Comparison of ENCODE assay signal across 2 cellular contexts in the genomic region with DNA sequence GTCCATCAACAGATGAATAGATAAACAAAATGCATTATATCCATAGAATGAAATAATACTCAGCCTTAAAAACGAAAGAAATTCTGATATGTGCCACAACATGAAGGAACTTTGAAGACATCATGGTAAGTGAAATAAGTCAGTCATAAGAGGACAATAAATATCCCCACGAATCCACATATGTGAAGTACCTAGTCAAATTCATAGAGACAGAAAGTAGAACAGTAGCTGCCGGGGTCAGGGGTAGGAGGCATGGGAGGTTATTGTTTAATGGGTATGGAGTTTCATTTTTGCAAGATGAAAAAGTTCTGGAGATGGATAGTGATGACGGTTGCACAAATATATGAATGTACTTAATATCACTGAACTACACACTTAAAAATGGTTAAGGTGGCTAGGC.
TF ChIP-seq lines count a peak whose summit lies in the region.

No MANE protein-coding gene starts in this region.

TF ChIP-seq in SK-N-SH, 30 proteins besides CTCF, POLR2A, EP300 and RAD21:
- TF ChIP-seq MXI1 (IDR thresholded peaks at IDR 0.05; ENCODE audit: low read depth, low read length): no peak
- no peak for TF ChIP-seq FOXM1 (IDR thresholded peaks at IDR 0.05; ENCODE audit: low read depth)
- no peak for TF ChIP-seq TEAD4 (IDR thresholded peaks at IDR 0.05; ENCODE audit: borderline replicate concordance, insufficient read depth)
- TF ChIP-seq NFIC (IDR thresholded peaks at IDR 0.05; ENCODE audit: borderline replicate concordance): no peak
- no peak for TF ChIP-seq RFX5 (IDR thresholded peaks at IDR 0.05; ENCODE audit: low read length)
- TF ChIP-seq, protein P1, sequence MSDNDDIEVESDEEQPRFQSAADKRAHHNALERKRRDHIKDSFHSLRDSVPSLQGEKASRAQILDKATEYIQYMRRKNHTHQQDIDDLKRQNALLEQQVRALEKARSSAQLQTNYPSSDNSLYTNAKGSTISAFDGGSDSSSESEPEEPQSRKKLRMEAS (IDR thresholded peaks at IDR 0.05; ENCODE audit: low read depth): no peak
- no peak for TF ChIP-seq GATA2 (CRISPR knock-in tag; IDR thresholded peaks at IDR 0.05)
- TF ChIP-seq, protein P2, sequence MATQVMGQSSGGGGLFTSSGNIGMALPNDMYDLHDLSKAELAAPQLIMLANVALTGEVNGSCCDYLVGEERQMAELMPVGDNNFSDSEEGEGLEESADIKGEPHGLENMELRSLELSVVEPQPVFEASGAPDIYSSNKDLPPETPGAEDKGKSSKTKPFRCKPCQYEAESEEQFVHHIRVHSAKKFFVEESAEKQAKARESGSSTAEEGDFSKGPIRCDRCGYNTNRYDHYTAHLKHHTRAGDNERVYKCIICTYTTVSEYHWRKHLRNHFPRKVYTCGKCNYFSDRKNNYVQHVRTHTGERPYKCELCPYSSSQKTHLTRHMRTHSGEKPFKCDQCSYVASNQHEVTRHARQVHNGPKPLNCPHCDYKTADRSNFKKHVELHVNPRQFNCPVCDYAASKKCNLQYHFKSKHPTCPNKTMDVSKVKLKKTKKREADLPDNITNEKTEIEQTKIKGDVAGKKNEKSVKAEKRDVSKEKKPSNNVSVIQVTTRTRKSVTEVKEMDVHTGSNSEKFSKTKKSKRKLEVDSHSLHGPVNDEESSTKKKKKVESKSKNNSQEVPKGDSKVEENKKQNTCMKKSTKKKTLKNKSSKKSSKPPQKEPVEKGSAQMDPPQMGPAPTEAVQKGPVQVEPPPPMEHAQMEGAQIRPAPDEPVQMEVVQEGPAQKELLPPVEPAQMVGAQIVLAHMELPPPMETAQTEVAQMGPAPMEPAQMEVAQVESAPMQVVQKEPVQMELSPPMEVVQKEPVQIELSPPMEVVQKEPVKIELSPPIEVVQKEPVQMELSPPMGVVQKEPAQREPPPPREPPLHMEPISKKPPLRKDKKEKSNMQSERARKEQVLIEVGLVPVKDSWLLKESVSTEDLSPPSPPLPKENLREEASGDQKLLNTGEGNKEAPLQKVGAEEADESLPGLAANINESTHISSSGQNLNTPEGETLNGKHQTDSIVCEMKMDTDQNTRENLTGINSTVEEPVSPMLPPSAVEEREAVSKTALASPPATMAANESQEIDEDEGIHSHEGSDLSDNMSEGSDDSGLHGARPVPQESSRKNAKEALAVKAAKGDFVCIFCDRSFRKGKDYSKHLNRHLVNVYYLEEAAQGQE (IDR thresholded peaks at IDR 0.05; ENCODE audit: low read depth, low read length): no peak
- no peak for TF ChIP-seq NRF1 (IDR thresholded peaks at IDR 0.05; ENCODE audit: low read depth, low read length)
- no peak for TF ChIP-seq TAF1 (IDR thresholded peaks at IDR 0.05; ENCODE audit: borderline replicate concordance, low read depth, low read length)
- no peak for TF ChIP-seq GABPA (IDR thresholded peaks at IDR 0.05; ENCODE audit: low read depth)
- TF ChIP-seq, protein P3, sequence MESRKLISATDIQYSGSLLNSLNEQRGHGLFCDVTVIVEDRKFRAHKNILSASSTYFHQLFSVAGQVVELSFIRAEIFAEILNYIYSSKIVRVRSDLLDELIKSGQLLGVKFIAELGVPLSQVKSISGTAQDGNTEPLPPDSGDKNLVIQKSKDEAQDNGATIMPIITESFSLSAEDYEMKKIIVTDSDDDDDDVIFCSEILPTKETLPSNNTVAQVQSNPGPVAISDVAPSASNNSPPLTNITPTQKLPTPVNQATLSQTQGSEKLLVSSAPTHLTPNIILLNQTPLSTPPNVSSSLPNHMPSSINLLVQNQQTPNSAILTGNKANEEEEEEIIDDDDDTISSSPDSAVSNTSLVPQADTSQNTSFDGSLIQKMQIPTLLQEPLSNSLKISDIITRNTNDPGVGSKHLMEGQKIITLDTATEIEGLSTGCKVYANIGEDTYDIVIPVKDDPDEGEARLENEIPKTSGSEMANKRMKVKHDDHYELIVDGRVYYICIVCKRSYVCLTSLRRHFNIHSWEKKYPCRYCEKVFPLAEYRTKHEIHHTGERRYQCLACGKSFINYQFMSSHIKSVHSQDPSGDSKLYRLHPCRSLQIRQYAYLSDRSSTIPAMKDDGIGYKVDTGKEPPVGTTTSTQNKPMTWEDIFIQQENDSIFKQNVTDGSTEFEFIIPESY (IDR thresholded peaks at IDR 0.05; ENCODE audit: borderline replicate concordance, low read depth): no peak
- TF ChIP-seq, protein P4, sequence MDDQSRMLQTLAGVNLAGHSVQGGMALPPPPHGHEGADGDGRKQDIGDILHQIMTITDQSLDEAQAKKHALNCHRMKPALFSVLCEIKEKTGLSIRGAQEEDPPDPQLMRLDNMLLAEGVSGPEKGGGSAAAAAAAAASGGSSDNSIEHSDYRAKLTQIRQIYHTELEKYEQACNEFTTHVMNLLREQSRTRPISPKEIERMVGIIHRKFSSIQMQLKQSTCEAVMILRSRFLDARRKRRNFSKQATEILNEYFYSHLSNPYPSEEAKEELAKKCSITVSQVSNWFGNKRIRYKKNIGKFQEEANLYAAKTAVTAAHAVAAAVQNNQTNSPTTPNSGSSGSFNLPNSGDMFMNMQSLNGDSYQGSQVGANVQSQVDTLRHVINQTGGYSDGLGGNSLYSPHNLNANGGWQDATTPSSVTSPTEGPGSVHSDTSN (IDR thresholded peaks at IDR 0.05): no peak
- no peak for TF ChIP-seq RXRA (IDR thresholded peaks at IDR 0.05; ENCODE audit: borderline replicate concordance, low read depth)
- TF ChIP-seq, protein P5, sequence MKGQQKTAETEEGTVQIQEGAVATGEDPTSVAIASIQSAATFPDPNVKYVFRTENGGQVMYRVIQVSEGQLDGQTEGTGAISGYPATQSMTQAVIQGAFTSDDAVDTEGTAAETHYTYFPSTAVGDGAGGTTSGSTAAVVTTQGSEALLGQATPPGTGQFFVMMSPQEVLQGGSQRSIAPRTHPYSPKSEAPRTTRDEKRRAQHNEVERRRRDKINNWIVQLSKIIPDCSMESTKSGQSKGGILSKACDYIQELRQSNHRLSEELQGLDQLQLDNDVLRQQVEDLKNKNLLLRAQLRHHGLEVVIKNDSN (IDR thresholded peaks at IDR 0.05; ENCODE audit: borderline replicate concordance, low read depth): no peak
- no peak for TF ChIP-seq JUND (IDR thresholded peaks at IDR 0.05)
- TF ChIP-seq SIN3A (IDR thresholded peaks at IDR 0.05; ENCODE audit: borderline replicate concordance, low read depth, low read length): no peak
- TF ChIP-seq POLR2AphosphoS5 (IDR thresholded peaks at IDR 0.05; ENCODE audit: low read depth, low read length): no peak
- TF ChIP-seq, protein P6, sequence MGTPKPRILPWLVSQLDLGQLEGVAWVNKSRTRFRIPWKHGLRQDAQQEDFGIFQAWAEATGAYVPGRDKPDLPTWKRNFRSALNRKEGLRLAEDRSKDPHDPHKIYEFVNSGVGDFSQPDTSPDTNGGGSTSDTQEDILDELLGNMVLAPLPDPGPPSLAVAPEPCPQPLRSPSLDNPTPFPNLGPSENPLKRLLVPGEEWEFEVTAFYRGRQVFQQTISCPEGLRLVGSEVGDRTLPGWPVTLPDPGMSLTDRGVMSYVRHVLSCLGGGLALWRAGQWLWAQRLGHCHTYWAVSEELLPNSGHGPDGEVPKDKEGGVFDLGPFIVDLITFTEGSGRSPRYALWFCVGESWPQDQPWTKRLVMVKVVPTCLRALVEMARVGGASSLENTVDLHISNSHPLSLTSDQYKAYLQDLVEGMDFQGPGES (IDR thresholded peaks at IDR 0.05; ENCODE audit: low read depth, low read length): no peak
- TF ChIP-seq SMC3 (IDR thresholded peaks at IDR 0.05; ENCODE audit: low read depth, low read length): no peak
TF ChIP-seq in SK-N-SH: peak in this region for 0.

TF ChIP-seq in SK-N-SH treated with all-trans-retinoic acid at 6 μM for 48 hours, 23 proteins besides CTCF, POLR2A, EP300 and RAD21:
- TF ChIP-seq ZNF70 (CRISPR knock-in tag; IDR thresholded peaks at IDR 0.05): no peak
- no peak for TF ChIP-seq ZNF565 (CRISPR knock-in tag; conservative IDR thresholded peaks at IDR 0.05; ENCODE audit: low read depth)
- TF ChIP-seq ARNTL (CRISPR knock-in tag; IDR thresholded peaks at IDR 0.05; ENCODE audit: borderline replicate concordance, low read depth): no peak
- TF ChIP-seq OSR1 (CRISPR knock-in tag; IDR thresholded peaks at IDR 0.05): no peak
- no peak for TF ChIP-seq ZFP30 (CRISPR knock-in tag; IDR thresholded peaks at IDR 0.05)
- TF ChIP-seq, protein P7, sequence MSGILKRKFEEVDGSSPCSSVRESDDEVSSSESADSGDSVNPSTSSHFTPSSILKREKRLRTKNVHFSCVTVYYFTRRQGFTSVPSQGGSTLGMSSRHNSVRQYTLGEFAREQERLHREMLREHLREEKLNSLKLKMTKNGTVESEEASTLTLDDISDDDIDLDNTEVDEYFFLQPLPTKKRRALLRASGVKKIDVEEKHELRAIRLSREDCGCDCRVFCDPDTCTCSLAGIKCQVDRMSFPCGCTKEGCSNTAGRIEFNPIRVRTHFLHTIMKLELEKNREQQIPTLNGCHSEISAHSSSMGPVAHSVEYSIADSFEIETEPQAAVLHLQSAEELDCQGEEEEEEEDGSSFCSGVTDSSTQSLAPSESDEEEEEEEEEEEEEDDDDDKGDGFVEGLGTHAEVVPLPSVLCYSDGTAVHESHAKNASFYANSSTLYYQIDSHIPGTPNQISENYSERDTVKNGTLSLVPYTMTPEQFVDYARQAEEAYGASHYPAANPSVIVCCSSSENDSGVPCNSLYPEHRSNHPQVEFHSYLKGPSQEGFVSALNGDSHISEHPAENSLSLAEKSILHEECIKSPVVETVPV (CRISPR knock-in tag; IDR thresholded peaks at IDR 0.05): no peak
- TF ChIP-seq, protein P8, sequence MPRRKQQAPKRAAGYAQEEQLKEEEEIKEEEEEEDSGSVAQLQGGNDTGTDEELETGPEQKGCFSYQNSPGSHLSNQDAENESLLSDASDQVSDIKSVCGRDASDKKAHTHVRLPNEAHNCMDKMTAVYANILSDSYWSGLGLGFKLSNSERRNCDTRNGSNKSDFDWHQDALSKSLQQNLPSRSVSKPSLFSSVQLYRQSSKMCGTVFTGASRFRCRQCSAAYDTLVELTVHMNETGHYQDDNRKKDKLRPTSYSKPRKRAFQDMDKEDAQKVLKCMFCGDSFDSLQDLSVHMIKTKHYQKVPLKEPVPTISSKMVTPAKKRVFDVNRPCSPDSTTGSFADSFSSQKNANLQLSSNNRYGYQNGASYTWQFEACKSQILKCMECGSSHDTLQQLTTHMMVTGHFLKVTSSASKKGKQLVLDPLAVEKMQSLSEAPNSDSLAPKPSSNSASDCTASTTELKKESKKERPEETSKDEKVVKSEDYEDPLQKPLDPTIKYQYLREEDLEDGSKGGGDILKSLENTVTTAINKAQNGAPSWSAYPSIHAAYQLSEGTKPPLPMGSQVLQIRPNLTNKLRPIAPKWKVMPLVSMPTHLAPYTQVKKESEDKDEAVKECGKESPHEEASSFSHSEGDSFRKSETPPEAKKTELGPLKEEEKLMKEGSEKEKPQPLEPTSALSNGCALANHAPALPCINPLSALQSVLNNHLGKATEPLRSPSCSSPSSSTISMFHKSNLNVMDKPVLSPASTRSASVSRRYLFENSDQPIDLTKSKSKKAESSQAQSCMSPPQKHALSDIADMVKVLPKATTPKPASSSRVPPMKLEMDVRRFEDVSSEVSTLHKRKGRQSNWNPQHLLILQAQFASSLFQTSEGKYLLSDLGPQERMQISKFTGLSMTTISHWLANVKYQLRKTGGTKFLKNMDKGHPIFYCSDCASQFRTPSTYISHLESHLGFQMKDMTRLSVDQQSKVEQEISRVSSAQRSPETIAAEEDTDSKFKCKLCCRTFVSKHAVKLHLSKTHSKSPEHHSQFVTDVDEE (CRISPR knock-in tag; IDR thresholded peaks at IDR 0.05): no peak
- TF ChIP-seq PPARA (CRISPR knock-in tag; IDR thresholded peaks at IDR 0.05; ENCODE audit: borderline replicate concordance): no peak
- TF ChIP-seq ESRRG (CRISPR knock-in tag; IDR thresholded peaks at IDR 0.05): no peak
- TF ChIP-seq CSDC2 (CRISPR knock-in tag; IDR thresholded peaks at IDR 0.05): no peak
